14 cellular contexts compared by ENCODE assay signal in the genomic region with DNA sequence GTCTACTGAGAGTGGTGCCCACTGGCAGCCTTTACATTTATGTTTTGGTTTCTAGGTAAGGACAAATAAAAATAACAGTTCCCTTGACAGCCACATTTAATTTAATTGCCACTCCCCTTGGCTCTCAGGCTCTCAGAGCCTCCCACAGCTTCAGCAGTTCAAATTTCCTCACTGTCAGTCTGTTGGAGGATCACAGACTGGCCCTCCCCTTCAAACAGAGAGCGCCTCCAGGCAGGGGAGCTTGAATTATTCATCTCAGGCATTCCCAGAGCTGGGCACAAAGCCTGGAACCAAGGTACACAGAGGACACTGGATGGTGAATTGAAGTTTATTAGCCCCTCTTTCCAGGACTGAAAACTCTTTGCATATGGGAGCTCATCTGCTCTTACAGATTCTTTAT.
DNase-seq lines count a peak whose midpoint lies in the region; ATAC-seq and TF ChIP-seq lines count a peak whose summit lies in the region.
"Had no signal": no experiment of that assay in that cellular context is flagged by ENCODE, and none has a peak within 500 bp of the region (broad histone marks: within the 10 kb centered on the region; RNA-seq: fewer than 3 reads in every experiment).

No MANE protein-coding gene starts in this region.

- POLR2A ChIA-PET in SK-N-SH (lab: Yijun Ruan, JAX): no interaction called here

- TF ChIP-seq EP300 in SK-N-SH (IDR thresholded peaks at IDR 0.05; ENCODE audit: borderline replicate concordance in 1 of 2, low read depth in 1 of 2, low read length in 1 of 2): no peak

- H3K9me2 ChIP-seq in SK-N-SH: no peaks in the 10 kb centered on the region

- H3K9ac ChIP-seq in mammary epithelial cell (ENCODE audit: insufficient read depth, low read length): no peak overlapping the region
- H3K9ac ChIP-seq in SK-N-SH: no peak overlapping the region

- H3K4me3 Mint-ChIP-seq in nephron: no peak overlapping the region

- no peak for TF ChIP-seq CTCF in mammary epithelial cell (conservative IDR thresholded peaks at IDR 0.05 in 1 of 2, IDR thresholded peaks at IDR 0.05 in 1 of 2; ENCODE audit: extremely low read depth in 1 of 2, insufficient read depth in 1 of 2, low read depth in 1 of 2, low read length in 2 of 2)
- no peak for TF ChIP-seq CTCF in nephron (IDR thresholded peaks at IDR 0.05; ENCODE audit: unreplicated experiment in 3 of 3)
- TF ChIP-seq CTCF in SK-N-SH (IDR thresholded peaks at IDR 0.05): no peak

- intact Hi-C loops in mammary epithelial cell (cut with micrococcal nuclease): no loop called here

- DNase-seq in NCI-H1092 treated with DMSO at 0.1 percent for 48 hours (lab: John Stamatoyannopoulos, UW) (peak; percentile 37), NCI-H1092 (lab: John Stamatoyannopoulos, UW) (no peak), NCI-H2029 treated with DMSO at 0.1 percent for 48 hours (lab: John Stamatoyannopoulos, UW) (peak; percentile 55), mammary epithelial cell (peak; percentile 24), SK-N-SH (no peak)
- DNase-seq: 8988T; Caco-2; PC-9; stimulated activated CD4-positive, alpha-beta T cell treated with anti-CD3 and anti-CD28 coated beads, Interleukin-1b, Interleukin-23, amount 100 ng/mL, for 48 hours; T-helper 2 cell; upper lobe of right lung had no signal

- dilution Hi-C loops in mammary epithelial cell (cut with HindIII; ENCODE audit: low sequenced_read_pairs): no loop called here

- H3K36me3 ChIP-seq in mammary epithelial cell (ENCODE audit: insufficient read depth, low read length) (no peaks in the 10 kb centered on the region), SK-N-SH (replicated peaks in 1 of 2; ENCODE audit: control insufficient read depth in 1 of 2, insufficient read depth in 2 of 2, low read length in 1 of 2) (no peaks in the 10 kb centered on the region)
- H3K36me3 ChIP-seq: upper lobe of right lung had no signal

- H3K4me3 ChIP-seq in mammary epithelial cell (replicated peaks in 1 of 3; ENCODE audit: insufficient read depth in 1 of 3, low read depth in 2 of 3, low read length in 3 of 3): no peak overlapping the region
- no peak overlapping the region for H3K4me3 ChIP-seq in SK-N-SH (ENCODE audit: low read depth in 2 of 2, low read length in 1 of 2)
- H3K4me3 ChIP-seq: PC-9, upper lobe of right lung had no signal

- no peaks in the 10 kb centered on the region for H3K4me1 ChIP-seq in mammary epithelial cell (ENCODE audit: insufficient read depth, low read length)
- H3K4me1 ChIP-seq in SK-N-SH (ENCODE audit: control insufficient read depth in 1 of 2, insufficient read depth in 2 of 2, low read depth in 1 of 2, low read length in 1 of 2): peaks cover 7 to 10% of the 10 kb centered on the region in 2 experiments; a peak in 2 of 4 replicates
- H3K4me1 ChIP-seq: Caco-2, upper lobe of right lung had no signal

- H3K9me3 Mint-ChIP-seq in nephron: no peaks in the 10 kb centered on the region

- H3K27me3 ChIP-seq in mammary epithelial cell (ENCODE audit: insufficient read depth, low read length) (no peaks in the 10 kb centered on the region), SK-N-SH (ENCODE audit: insufficient read depth) (no peaks in the 10 kb centered on the region)
- H3K27me3 ChIP-seq: upper lobe of right lung had no signal

- H3K4me1 Mint-ChIP-seq in nephron: peaks cover 50% of the 10 kb centered on the region

- TF ChIP-seq RAD21 in SK-N-SH (IDR thresholded peaks at IDR 0.05; ENCODE audit: low read length): no peak

- H3K4me2 ChIP-seq in mammary epithelial cell (ENCODE audit: insufficient read depth, low read depth, low read length) (no peak overlapping the region), SK-N-SH (no peak overlapping the region)
- H3K4me2 ChIP-seq: PC-9 had no signal

- H3K27ac ChIP-seq in mammary epithelial cell (ENCODE audit: insufficient read depth, low read depth, low read length) (no peak overlapping the region), SK-N-SH (ENCODE audit: low read depth in 2 of 2, low read length in 1 of 2) (no peak overlapping the region)
- H3K27ac ChIP-seq: PC-9, upper lobe of right lung had no signal

- no TSS peak for BruUV-seq in mammary epithelial cell (replicated peaks; lab: Mats Ljungman, UMichigan)

- 10% methylated on average over 1 of the region's 1 CpG for WGBS in mammary epithelial cell (ENCODE audit: low coverage, missing lambda C conversion rate)
- WGBS in SK-N-SH (ENCODE audit: low lambda C conversion rate): 60% methylated on average over 1 of the region's 1 CpG

- ATAC-seq in GM21528 (IDR thresholded peaks at IDR 0.05; ENCODE audit: low FRiP score, unreplicated experiment): no peak
- no peak for ATAC-seq in GM18511 (IDR thresholded peaks at IDR 0.05; ENCODE audit: unreplicated experiment)
- ATAC-seq: upper lobe of right lung had no signal

- H4K20me1 ChIP-seq in mammary epithelial cell (ENCODE audit: insufficient read depth, low read length) (no peaks in the 10 kb centered on the region), SK-N-SH (ENCODE audit: insufficient read depth) (no peaks in the 10 kb centered on the region)

- no peaks in the 10 kb centered on the region for H3K36me3 Mint-ChIP-seq in nephron (ENCODE audit: low read depth)

- H3K79me2 ChIP-seq in mammary epithelial cell (ENCODE audit: insufficient read depth, low read length) (no peaks in the 10 kb centered on the region), SK-N-SH (ENCODE audit: insufficient read depth) (peaks cover 4% of the 10 kb centered on the region; the same call in 1 of the 2 replicates)

- in situ Hi-C loops in mammary epithelial cell (cut with MboI; ENCODE audit: low sequenced_read_pairs in 2 of 2): no loop called here

- H3K27ac Mint-ChIP-seq in nephron: peak overlapping the region; percentile 88 to 93 (median 92)

- no peaks in the 10 kb centered on the region for H3K9me3 ChIP-seq in mammary epithelial cell (replicated peaks; ENCODE audit: insufficient read depth, low read length)
- no peaks in the 10 kb centered on the region for H3K9me3 ChIP-seq in SK-N-SH
- H3K9me3 ChIP-seq: Caco-2, upper lobe of right lung had no signal

- H2AFZ ChIP-seq in mammary epithelial cell (ENCODE audit: low read depth, low read length): no peak overlapping the region
- no peak overlapping the region for H2AFZ ChIP-seq in SK-N-SH (ENCODE audit: low read depth)
- H2AFZ ChIP-seq: PC-9 had no signal

- peaks cover 4% of the 10 kb centered on the region for H3K27me3 Mint-ChIP-seq in nephron (ENCODE audit: low read depth)

- peaks cover 4% of the 10 kb centered on the region for H3F3A ChIP-seq in SK-N-SH (replicated peaks; ENCODE audit: insufficient read depth)

- CTCF ChIA-PET in mammary epithelial cell (lab: Charles Lee; ENCODE audit: low non-redundant PET) (no interaction called here), SK-N-SH (lab: Yijun Ruan, JAX) (interaction anchor here (1.5 kb wide), 1 partner anchor 17 kb away, joined by 7 read pairs; no protein-coding TSS in a partner anchor)

TF ChIP-seq in SK-N-SH, 30 proteins besides CTCF, POLR2A, EP300 and RAD21:
- TF ChIP-seq JUND (IDR thresholded peaks at IDR 0.05) (no peak), TCF12 (IDR thresholded peaks at IDR 0.05) (no peak), SIN3A (IDR thresholded peaks at IDR 0.05; ENCODE audit: borderline replicate concordance, low read depth, low read length) (no peak), SMC3 (IDR thresholded peaks at IDR 0.05; ENCODE audit: low read depth, low read length) (no peak), RXRA (IDR thresholded peaks at IDR 0.05; ENCODE audit: borderline replicate concordance, low read depth) (no peak), FOXJ3 (CRISPR knock-in tag; IDR thresholded peaks at IDR 0.05) (no peak), GABPA (IDR thresholded peaks at IDR 0.05; ENCODE audit: low read depth) (no peak), TEAD4 (IDR thresholded peaks at IDR 0.05; ENCODE audit: borderline replicate concordance, insufficient read depth) (no peak), POLR2AphosphoS5 (IDR thresholded peaks at IDR 0.05; ENCODE audit: low read depth, low read length) (no peak), FOSL2 (IDR thresholded peaks at IDR 0.05; ENCODE audit: borderline replicate concordance, low read depth) (no peak), RFX5 (IDR thresholded peaks at IDR 0.05; ENCODE audit: low read length) (no peak), MEF2A (IDR thresholded peaks at IDR 0.05; ENCODE audit: borderline replicate concordance, low read depth) (no peak), GATA2 (CRISPR knock-in tag; IDR thresholded peaks at IDR 0.05) (no peak)
- TF ChIP-seq, protein P1, sequence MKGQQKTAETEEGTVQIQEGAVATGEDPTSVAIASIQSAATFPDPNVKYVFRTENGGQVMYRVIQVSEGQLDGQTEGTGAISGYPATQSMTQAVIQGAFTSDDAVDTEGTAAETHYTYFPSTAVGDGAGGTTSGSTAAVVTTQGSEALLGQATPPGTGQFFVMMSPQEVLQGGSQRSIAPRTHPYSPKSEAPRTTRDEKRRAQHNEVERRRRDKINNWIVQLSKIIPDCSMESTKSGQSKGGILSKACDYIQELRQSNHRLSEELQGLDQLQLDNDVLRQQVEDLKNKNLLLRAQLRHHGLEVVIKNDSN (IDR thresholded peaks at IDR 0.05; ENCODE audit: borderline replicate concordance, low read depth): no peak
- TF ChIP-seq, protein P2, sequence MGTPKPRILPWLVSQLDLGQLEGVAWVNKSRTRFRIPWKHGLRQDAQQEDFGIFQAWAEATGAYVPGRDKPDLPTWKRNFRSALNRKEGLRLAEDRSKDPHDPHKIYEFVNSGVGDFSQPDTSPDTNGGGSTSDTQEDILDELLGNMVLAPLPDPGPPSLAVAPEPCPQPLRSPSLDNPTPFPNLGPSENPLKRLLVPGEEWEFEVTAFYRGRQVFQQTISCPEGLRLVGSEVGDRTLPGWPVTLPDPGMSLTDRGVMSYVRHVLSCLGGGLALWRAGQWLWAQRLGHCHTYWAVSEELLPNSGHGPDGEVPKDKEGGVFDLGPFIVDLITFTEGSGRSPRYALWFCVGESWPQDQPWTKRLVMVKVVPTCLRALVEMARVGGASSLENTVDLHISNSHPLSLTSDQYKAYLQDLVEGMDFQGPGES (IDR thresholded peaks at IDR 0.05; ENCODE audit: low read depth, low read length): no peak
- TF ChIP-seq, protein P3, sequence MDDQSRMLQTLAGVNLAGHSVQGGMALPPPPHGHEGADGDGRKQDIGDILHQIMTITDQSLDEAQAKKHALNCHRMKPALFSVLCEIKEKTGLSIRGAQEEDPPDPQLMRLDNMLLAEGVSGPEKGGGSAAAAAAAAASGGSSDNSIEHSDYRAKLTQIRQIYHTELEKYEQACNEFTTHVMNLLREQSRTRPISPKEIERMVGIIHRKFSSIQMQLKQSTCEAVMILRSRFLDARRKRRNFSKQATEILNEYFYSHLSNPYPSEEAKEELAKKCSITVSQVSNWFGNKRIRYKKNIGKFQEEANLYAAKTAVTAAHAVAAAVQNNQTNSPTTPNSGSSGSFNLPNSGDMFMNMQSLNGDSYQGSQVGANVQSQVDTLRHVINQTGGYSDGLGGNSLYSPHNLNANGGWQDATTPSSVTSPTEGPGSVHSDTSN (IDR thresholded peaks at IDR 0.05): no peak
TF ChIP-seq in SK-N-SH: peak in this region for 0.

Comparison
In these comparisons a context has a peak if more than half of its experiments do, and no peak if none do; other contexts are left out.
1. DNase-seq: peak in NCI-H1092 treated with DMSO at 0.1 percent for 48 hours (single experiment), NCI-H2029 treated with DMSO at 0.1 percent for 48 hours (single experiment) and mammary epithelial cell (single experiment); none in NCI-H1092 (single experiment) and SK-N-SH (single experiment).